ENCODE assay signal across 8 cellular contexts in the genomic region with DNA sequence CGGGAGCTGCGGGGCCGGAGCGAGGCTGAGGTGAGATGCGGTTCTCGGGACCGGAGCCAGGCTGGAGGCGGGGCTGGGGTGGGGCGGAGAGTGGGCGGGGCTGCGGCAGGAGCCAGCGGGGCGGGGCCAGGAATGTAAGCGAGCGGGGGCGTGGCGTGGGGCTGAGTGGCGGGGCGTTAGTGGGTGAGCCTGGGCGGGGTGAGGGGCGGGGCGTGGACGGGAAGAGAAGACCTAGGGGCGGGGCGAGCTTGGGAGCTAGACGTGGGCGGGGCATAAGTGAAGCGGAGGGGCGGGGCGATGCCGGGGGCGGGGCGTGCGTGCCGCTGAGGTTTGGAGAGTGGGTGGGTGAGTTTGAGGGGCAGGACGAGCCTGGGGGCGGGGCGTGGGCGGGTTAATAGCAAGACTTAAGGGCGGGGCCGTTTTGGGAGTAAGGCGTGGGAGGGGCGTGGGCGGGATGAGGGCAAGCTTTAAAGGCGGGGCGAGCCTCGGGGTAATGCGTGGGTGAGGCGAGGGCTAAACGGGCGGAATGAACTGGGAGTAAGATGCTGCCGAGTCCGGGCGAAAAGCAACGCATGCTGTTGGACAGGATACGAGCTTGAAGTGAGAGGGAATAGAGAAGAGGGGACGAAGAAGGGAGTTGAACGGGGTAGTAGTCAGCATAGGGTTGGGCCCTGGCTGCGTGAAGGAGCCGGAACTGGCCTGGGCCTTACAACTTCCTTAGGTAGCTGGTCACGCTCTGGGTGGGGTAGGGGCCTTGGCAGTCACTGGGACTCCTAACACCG. TPM values are rescaled to one million over a fixed set of nuclear protein-coding genes. Genes with fewer than 3 reads are reported as not detected.
DNase-seq lines count a peak whose midpoint lies in the region; ATAC-seq and TF ChIP-seq lines count a peak whose summit lies in the region.

No MANE protein-coding gene starts in this region.

- H3K9me3 ChIP-seq in muscle layer of colon (ENCODE audit: low read length) = no peaks in the 10 kb centered on the region

- no peaks in the 10 kb centered on the region for H3K9me3 Mint-ChIP-seq in Calu3 (ENCODE audit: low read depth, unreplicated experiment)
- peaks cover 0 to 2% (median 0%) of the 10 kb centered on the region in 3 donors for H3K9me3 Mint-ChIP-seq in IgD-negative memory B cell

- DNase-seq in Calu3 (peak; percentile 93), OCI-M2 (lab: John Stamatoyannopoulos, UW; ENCODE audit: unreplicated experiment) (peak; percentile 91), erythroblast (lab: John Stamatoyannopoulos, UW) (peak; percentile 98 to 100)
- DNase-seq in activated T-cell treated with anti-CD3 and anti-CD28 coated beads, Interleukin-2, amount 50 U/mL, for 1 hour = peak; percentile 99
- DNase-seq in stimulated activated CD8-positive, alpha-beta memory T cell treated with anti-CD3 and anti-CD28 coated beads, Interleukin-4, amount 100 ng/mL, for 48 hours = peak; percentile 100

- no peaks in the 10 kb centered on the region for H3K27me3 Mint-ChIP-seq in Calu3 (ENCODE audit: unreplicated experiment)
- H3K27me3 Mint-ChIP-seq in IgD-negative memory B cell = peaks cover 16% of the 10 kb centered on the region

- H3K4me1 Mint-ChIP-seq in Calu3 (ENCODE audit: low read depth, unreplicated experiment) (peaks cover 8% of the 10 kb centered on the region), IgD-negative memory B cell (peaks cover 13 to 21% (median 15%) of the 10 kb centered on the region in 3 donors)

- peak overlapping the region; percentile 44 to 77 for H3K4me3 ChIP-seq in muscle layer of colon (ENCODE audit: low read depth in 1 of 2, low read length in 2 of 2)

- peak overlapping the region; percentile 70 for H3K9ac ChIP-seq in muscle layer of colon (ENCODE audit: low read length)

- H3K4me1 ChIP-seq in muscle layer of colon (ENCODE audit: insufficient read depth, low read length) = peaks cover 37% of the 10 kb centered on the region

- H3K27ac Mint-ChIP-seq in Calu3 (ENCODE audit: unreplicated experiment) (peak overlapping the region; percentile 39), IgD-negative memory B cell (peak overlapping the region; percentile 90 to 94 (median 91))

- ATAC-seq in GM21423 (IDR thresholded peaks at IDR 0.05; ENCODE audit: unreplicated experiment) = peak; percentile 38

- no TSS peak for BruUV-seq in Calu3 (replicated peaks; lab: Mats Ljungman, UMichigan)

- peak overlapping the region; percentile 85 for H3K27ac ChIP-seq in muscle layer of colon (ENCODE audit: low read depth, low read length)

- H3K36me3 Mint-ChIP-seq in Calu3 (ENCODE audit: insufficient read depth, unreplicated experiment) = peaks cover 32% of the 10 kb centered on the region
- H3K36me3 Mint-ChIP-seq in IgD-negative memory B cell = no peaks in the 10 kb centered on the region

- intact Hi-C loops in Calu3 (cut with micrococcal nuclease; ENCODE audit: unreplicated experiment) = no loop called here

- no peak for TF ChIP-seq CTCF in Calu3 (IDR thresholded peaks at IDR 0.05; ENCODE audit: unreplicated experiment)

- H3K27me3 ChIP-seq in muscle layer of colon (ENCODE audit: control insufficient read depth in 1 of 2, insufficient read depth in 2 of 2, low read length in 2 of 2) = peaks cover 10 to 41% of the 10 kb centered on the region in 2 donors

- no peak for TF ChIP-seq POLR2A in erythroblast (IDR thresholded peaks at IDR 0.05; ENCODE audit: low read length)

- peaks cover 16% of the 10 kb centered on the region for H3K36me3 ChIP-seq in muscle layer of colon (ENCODE audit: insufficient read depth, low read length)

- CTCF ChIA-PET in Calu3 (lab: Charles Lee) = interaction anchor here (0.6 to 2.3 kb wide), 13 partner anchors 8 to 1390 kb away, joined by 3 to 18 read pairs (median 8); partner anchors contain the start of genes LRRC8E, TIMM44 and TNFSF9

- H3K4me3 Mint-ChIP-seq in Calu3 (ENCODE audit: low read depth, unreplicated experiment) (peak overlapping the region; percentile 76), IgD-negative memory B cell (peak overlapping the region; percentile 82 to 96 (median 94))

RNA-seq across cellular contexts. Expression of gene SNAPC2, which starts 0.6 kb away (rescaled TPM):
- total RNA-seq in Calu3 (2022) = 12.1 and 16.4 TPM in 2 replicates
- 19.0 TPM for polyA plus RNA-seq in IgD-negative memory B cell

RNA-seq across cellular contexts. Expression of gene CTXN1, which starts 5.2 kb away (rescaled TPM):
- total RNA-seq in Calu3 (2022) = 12.0 and 12.2 TPM in 2 replicates
- polyA plus RNA-seq in IgD-negative memory B cell = not detected

RNA-seq across cellular contexts. Expression of gene TGFBR3L, which starts 6.1 kb away (rescaled TPM):
- 0.94 and 1.6 TPM in 2 replicates for total RNA-seq in Calu3 (2022)
- polyA plus RNA-seq in IgD-negative memory B cell = not detected

RNA-seq across cellular contexts. Expression of gene MAP2K7, which starts 17.0 kb away (rescaled TPM):
- total RNA-seq in Calu3 (2022) = 27.0 and 28.0 TPM in 2 replicates
- 2.4 TPM for polyA plus RNA-seq in IgD-negative memory B cell

RNA-seq across cellular contexts. Expression of gene TIMM44, which starts 22.8 kb away (rescaled TPM):
- total RNA-seq in Calu3 (2022) = 55.0 and 57.8 TPM in 2 replicates
- polyA plus RNA-seq in IgD-negative memory B cell = 16.1 TPM

Comparison
In these comparisons a context has a peak if more than half of its experiments do, and no peak if none do; other contexts are left out.
1. Peak in every context shown above with its lines: DNase-seq, ATAC-seq, H3K4me3 ChIP-seq and H3K27ac ChIP-seq.